1 cellular context compared by ENCODE assay signal in genomic region chr13:27466513-27466912, GRCh38.
TF ChIP-seq lines count a peak whose summit lies in the region.

No MANE protein-coding gene starts in this region.

TF ChIP-seq in GM23338, 12 proteins besides CTCF, POLR2A, EP300 and RAD21 (continued from another document):
- TF ChIP-seq ZNF462 (CRISPR knock-in tag; IDR thresholded peaks at IDR 0.05): no peak
- no peak for TF ChIP-seq REST (IDR thresholded peaks at IDR 0.05; ENCODE audit: unreplicated experiment)
- no peak for TF ChIP-seq POLR2AphosphoS5 (IDR thresholded peaks at IDR 0.05; ENCODE audit: low read depth)
- no peak for TF ChIP-seq ETS1 (IDR thresholded peaks at IDR 0.05)
TF ChIP-seq in GM23338: peak in this region for 0.
